Comparison of ENCODE assay signal across 10 cellular contexts in the genomic region with DNA sequence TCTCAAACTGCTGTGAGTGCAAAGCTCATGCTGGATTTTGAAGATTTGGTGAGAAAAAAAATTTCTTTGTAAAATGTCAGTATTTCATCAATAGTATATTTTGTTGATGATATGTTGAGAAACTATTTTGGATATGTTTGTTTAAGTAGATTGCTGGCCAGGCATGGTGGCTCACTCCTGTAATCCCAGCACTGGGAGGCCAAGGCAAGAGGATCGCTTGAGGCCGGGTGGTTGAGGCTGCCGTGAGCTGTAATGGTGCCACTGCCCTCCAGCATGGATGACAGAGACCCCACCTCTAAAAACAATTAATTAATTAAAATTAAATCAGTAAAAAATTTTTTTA. TPM values are rescaled to one million over a fixed set of nuclear protein-coding genes. Genes with fewer than 3 reads are reported as not detected.
DNase-seq lines count a peak whose midpoint lies in the region; ATAC-seq and TF ChIP-seq lines count a peak whose summit lies in the region.
"Had no signal": no experiment of that assay in that cellular context is flagged by ENCODE, and none has a peak within 500 bp of the region (broad histone marks: within the 10 kb centered on the region; RNA-seq: fewer than 3 reads in every experiment).

No MANE protein-coding gene starts in this region.

- in situ Hi-C loops in gastrocnemius medialis (cut with MboI; ENCODE audit: low sequenced_read_pairs in 4 of 4) = no loop called here

- WGBS in esophagus squamous epithelium, 2 donors = 93 to 97% methylated on average over 3 of the region's 3 CpGs

- H3K9me3 ChIP-seq in esophagus squamous epithelium = no peaks in the 10 kb centered on the region
- H3K9me3 ChIP-seq in gastrocnemius medialis = no peaks in the 10 kb centered on the region

- H3K4me3 Mint-ChIP-seq in WTC11 (no peak overlapping the region), progenitor cell of endocrine pancreas (ENCODE audit: low read depth) (no peak overlapping the region)

- POLR2A ChIA-PET in WTC11 (lab: Charles Lee) = no interaction called here
- POLR2A ChIA-PET in HEK293T (lab: Yijun Ruan, JAX) = interaction anchor here (1.2 kb wide), 1 partner anchor 28 kb away, joined by 5 read pairs; no protein-coding TSS in a partner anchor

- CTCF ChIA-PET in WTC11 (lab: Charles Lee) = interaction anchor here (1.2 to 1.4 kb wide), 2 partner anchors 26 to 76 kb away, joined by 3 to 5 read pairs; no protein-coding TSS in a partner anchor
- CTCF ChIA-PET in HEK293T (lab: Yijun Ruan, JAX) = interaction anchor here (0.6 kb wide), 1 partner anchor 18 kb away, joined by 3 read pairs; no protein-coding TSS in a partner anchor

- DNase-seq in ELR (ENCODE audit: low read depth) (peak; percentile 9), WTC11 (ENCODE audit: low spot score) (no peak), esophagus squamous epithelium (lab: John Stamatoyannopoulos, UW) (no peak), gastrocnemius medialis (no peak), NCI-H345 treated with DMSO at 0.1 percent for 48 hours (lab: John Stamatoyannopoulos, UW; ENCODE audit: unreplicated experiment) (no peak), progenitor cell of endocrine pancreas (ENCODE audit: low spot score, unreplicated experiment) (no peak), HEK293T (ENCODE audit: extremely low spot score) (no peak)
- DNase-seq: NCI-H446 had no signal

- H3K36me3 ChIP-seq in esophagus squamous epithelium = no peaks in the 10 kb centered on the region
- H3K36me3 ChIP-seq in gastrocnemius medialis = no peaks in the 10 kb centered on the region

- TF ChIP-seq POLR2A in esophagus squamous epithelium (IDR thresholded peaks at IDR 0.05) (no peak), gastrocnemius medialis (IDR thresholded peaks at IDR 0.05) (no peak)

- TF ChIP-seq CTCF in WTC11 (IDR thresholded peaks at IDR 0.05) (no peak), esophagus squamous epithelium (IDR thresholded peaks at IDR 0.05) (no peak), gastrocnemius medialis (IDR thresholded peaks at IDR 0.05 in 4 of 5, conservative IDR thresholded peaks at IDR 0.05 in 1 of 5) (no peak), progenitor cell of endocrine pancreas (IDR thresholded peaks at IDR 0.05; ENCODE audit: unreplicated experiment) (no peak)

- intact Hi-C loops in esophagus squamous epithelium (cut with DNase I) = no loop called here
- intact Hi-C loops in gastrocnemius medialis (cut with DNase I; ENCODE audit: low total_unique reads) = no loop called here

- H3K4me1 ChIP-seq in esophagus squamous epithelium (peaks cover 16 to 50% (median 35%) of the 10 kb centered on the region in 3 donors), gastrocnemius medialis (peaks cover 18 to 33% of the 10 kb centered on the region in 2 donors)

- H3K9me3 Mint-ChIP-seq in WTC11 (peaks cover 20% of the 10 kb centered on the region), progenitor cell of endocrine pancreas (ENCODE audit: low read depth) (no peaks in the 10 kb centered on the region)

- H3K4me3 ChIP-seq in esophagus squamous epithelium (peak overlapping the region in 1 of 4 donors; percentile 42), gastrocnemius medialis (peak overlapping the region in 2 of 4 donors; percentile 6 to 23)

- H3K4me1 Mint-ChIP-seq in WTC11 (peaks cover 41% of the 10 kb centered on the region), progenitor cell of endocrine pancreas (ENCODE audit: low read depth) (peaks cover 10% of the 10 kb centered on the region)

- peaks cover 3% of the 10 kb centered on the region; the same call in 1 of the 2 replicates for H3K27me3 Mint-ChIP-seq in WTC11 (ENCODE audit: low read depth)
- H3K27me3 Mint-ChIP-seq in progenitor cell of endocrine pancreas = peaks cover 3% of the 10 kb centered on the region

- H3K27ac ChIP-seq in esophagus squamous epithelium = peak overlapping the region; percentile 79 to 94 (median 90)
- peak overlapping the region; percentile 79 to 89 (median 84) for H3K27ac ChIP-seq in gastrocnemius medialis

- ATAC-seq in WTC11 (no peak), gastrocnemius medialis (no peak), GM21515 (IDR thresholded peaks at IDR 0.05; ENCODE audit: unreplicated experiment) (no peak)

- peaks cover 0 to 23% (median 0%) of the 10 kb centered on the region in 4 donors for H3K27me3 ChIP-seq in esophagus squamous epithelium
- no peaks in the 10 kb centered on the region for H3K27me3 ChIP-seq in gastrocnemius medialis

- H3K36me3 Mint-ChIP-seq in WTC11 = peaks cover 20% of the 10 kb centered on the region
- no peaks in the 10 kb centered on the region for H3K36me3 Mint-ChIP-seq in progenitor cell of endocrine pancreas (ENCODE audit: insufficient read depth)

- no peak overlapping the region for H3K27ac Mint-ChIP-seq in WTC11
- no peak overlapping the region for H3K27ac Mint-ChIP-seq in progenitor cell of endocrine pancreas

TF ChIP-seq in WTC11, 78 proteins besides CTCF, POLR2A, EP300 and RAD21:
- no peak for TF ChIP-seq NR1H2 (CRISPR knock-in tag; IDR thresholded peaks at IDR 0.05)
- TF ChIP-seq, protein P1, sequence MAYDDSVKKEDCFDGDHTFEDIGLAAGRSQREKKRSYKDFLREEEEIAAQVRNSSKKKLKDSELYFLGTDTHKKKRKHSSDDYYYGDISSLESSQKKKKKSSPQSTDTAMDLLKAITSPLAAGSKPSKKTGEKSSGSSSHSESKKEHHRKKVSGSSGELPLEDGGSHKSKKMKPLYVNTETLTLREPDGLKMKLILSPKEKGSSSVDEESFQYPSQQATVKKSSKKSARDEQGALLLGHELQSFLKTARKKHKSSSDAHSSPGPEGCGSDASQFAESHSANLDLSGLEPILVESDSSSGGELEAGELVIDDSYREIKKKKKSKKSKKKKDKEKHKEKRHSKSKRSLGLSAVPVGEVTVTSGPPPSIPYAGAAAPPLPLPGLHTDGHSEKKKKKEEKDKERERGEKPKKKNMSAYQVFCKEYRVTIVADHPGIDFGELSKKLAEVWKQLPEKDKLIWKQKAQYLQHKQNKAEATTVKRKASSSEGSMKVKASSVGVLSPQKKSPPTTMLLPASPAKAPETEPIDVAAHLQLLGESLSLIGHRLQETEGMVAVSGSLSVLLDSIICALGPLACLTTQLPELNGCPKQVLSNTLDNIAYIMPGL (CRISPR knock-in tag; IDR thresholded peaks at IDR 0.05) = no peak
- TF ChIP-seq HMGA2 (CRISPR knock-in tag; IDR thresholded peaks at IDR 0.05) = peak; percentile 72
- TF ChIP-seq SMAD4 (CRISPR knock-in tag; IDR thresholded peaks at IDR 0.05) = no peak

TF ChIP-seq in HEK293T, 16 proteins besides CTCF, POLR2A, EP300 and RAD21:
- TF ChIP-seq TARDBP (IDR thresholded peaks at IDR 0.05) (no peak), ARNT (IDR thresholded peaks at IDR 0.05) (no peak), FOXK2 (IDR thresholded peaks at IDR 0.05) (no peak), NFRKB (IDR thresholded peaks at IDR 0.05) (no peak), LEF1 (IDR thresholded peaks at IDR 0.05; ENCODE audit: borderline replicate concordance) (no peak), ZNF384 (IDR thresholded peaks at IDR 0.05) (no peak), SUZ12 (IDR thresholded peaks at IDR 0.05) (no peak)

RNA-seq across cellular contexts. Expression of a gene that starts 6.9 kb away (rescaled TPM):
- total RNA-seq in WTC11 (2021) (381 to 503 TPM (median 481 TPM) in 3 replicates), esophagus squamous epithelium (100 to 1,000 TPM in 2 of 4 donors, 10 to 100 TPM in 2; 45.3 to 159 (median 113) TPM), gastrocnemius medialis (10 to 100 TPM; 46.3 to 83.6 (median 63.2) TPM), progenitor cell of endocrine pancreas (99.3 and 105 TPM in 2 replicates)

RNA-seq across cellular contexts. Expression of a gene that starts 13.7 kb away (rescaled TPM):
- total RNA-seq in WTC11 (2021) (544 to 679 TPM (median 640 TPM) in 3 replicates), esophagus squamous epithelium (100 to 1,000 TPM in 1 of 4 donors, 10 to 100 TPM in 3; 26.3 to 133 (median 60.0) TPM), gastrocnemius medialis (100 to 1,000 TPM in 1 of 4 donors, 10 to 100 TPM in 3; 47.8 to 103 (median 80.5) TPM), progenitor cell of endocrine pancreas (2.3 TPM in 2 replicates)

RNA-seq across cellular contexts. Expression of a gene that starts 19.9 kb away (rescaled TPM):
- total RNA-seq in WTC11 (2021) = 436 to 616 TPM (median 577 TPM) in 3 replicates
- 10 to 100 TPM; 14.4 to 67.5 (median 50.3) TPM for total RNA-seq in esophagus squamous epithelium
- total RNA-seq in gastrocnemius medialis = 10 to 100 TPM; 37.8 to 80.9 (median 44.9) TPM
- 33.2 and 33.5 TPM in 2 replicates for total RNA-seq in progenitor cell of endocrine pancreas

RNA-seq across cellular contexts. Expression of a gene that starts 28.2 kb away (rescaled TPM):
- total RNA-seq in WTC11 (2021) (not detected in 3 replicates), esophagus squamous epithelium (not detected), gastrocnemius medialis (not detected), progenitor cell of endocrine pancreas (not detected in 2 replicates)
- total RNA-seq: ureter had no signal

RNA-seq across cellular contexts. Expression of a gene that starts 38.6 kb away (rescaled TPM):
- 74.9 to 111 TPM (median 106 TPM) in 3 replicates for total RNA-seq in WTC11 (2021)
- total RNA-seq in esophagus squamous epithelium = 10 to 100 TPM in 1 of 4 donors, 1 to 10 TPM in 3; 5.3 to 15.3 (median 5.9) TPM
- total RNA-seq in gastrocnemius medialis = 1 to 10 TPM in 3 of 4 donors, under 1 TPM in 1; 0.98 to 3.4 (median 2.7) TPM
- 67.0 and 74.7 TPM in 2 replicates for total RNA-seq in progenitor cell of endocrine pancreas
